Comparison of ENCODE assay signal across 19 cellular contexts in the genomic region with DNA sequence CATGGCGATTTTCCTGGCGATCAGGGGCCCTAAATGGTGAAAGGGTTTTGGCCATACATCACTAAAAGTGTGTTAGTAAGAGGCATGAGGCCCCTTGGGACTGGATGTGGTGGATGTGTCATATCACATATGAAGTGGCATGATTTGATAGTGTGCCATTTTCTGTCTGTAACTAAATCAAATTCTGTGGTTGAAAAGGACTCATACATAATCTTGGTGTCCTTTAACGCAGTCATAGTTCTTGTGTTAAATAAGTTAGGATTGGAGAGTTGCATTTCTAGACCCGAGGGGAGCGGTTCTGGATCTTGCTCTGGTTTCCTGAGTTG.
DNase-seq lines count a peak whose midpoint lies in the region; ATAC-seq lines count a peak whose summit lies in the region.
"Had no signal": no experiment of that assay in that cellular context is flagged by ENCODE, and none has a peak within 500 bp of the region (broad histone marks: within the 10 kb centered on the region; RNA-seq: fewer than 3 reads in every experiment).

No MANE protein-coding gene starts in this region.

- no peaks in the 10 kb centered on the region for H3K9me3 Mint-ChIP-seq in activated naive CD4-positive, alpha-beta T cell treated with anti-CD3 and anti-CD28 coated beads for 36 hours
- H3K9me3 Mint-ChIP-seq: effector memory CD8-positive, alpha-beta T cell had no signal

- H3K27me3 ChIP-seq in effector memory CD4-positive, alpha-beta T cell (replicated peaks; ENCODE audit: control insufficient read depth, insufficient read depth, low read length, poor library complexity, severe bottlenecking) = no peaks in the 10 kb centered on the region
- H3K27me3 ChIP-seq: adrenal gland, neutrophil, upper lobe of left lung had no signal

- CTCF ChIA-PET in activated naive CD4-positive, alpha-beta T cell treated with anti-CD3 and anti-CD28 coated beads for 36 hours (lab: Charles Lee) = no interaction called here

- no peak overlapping the region for H3K4me3 Mint-ChIP-seq in activated naive CD4-positive, alpha-beta T cell treated with anti-CD3 and anti-CD28 coated beads for 36 hours
- H3K4me3 Mint-ChIP-seq: effector memory CD8-positive, alpha-beta T cell had no signal

- H3K27ac ChIP-seq in effector memory CD4-positive, alpha-beta T cell (ENCODE audit: insufficient read depth, low read length, poor library complexity, severe bottlenecking) = no peak overlapping the region
- H3K27ac ChIP-seq: adrenal gland, neutrophil, RWPE1, upper lobe of left lung had no signal

- no peaks in the 10 kb centered on the region for H3K36me3 Mint-ChIP-seq in activated naive CD4-positive, alpha-beta T cell treated with anti-CD3 and anti-CD28 coated beads for 36 hours (ENCODE audit: low read depth)

- no peaks in the 10 kb centered on the region for H3K9me3 ChIP-seq in effector memory CD4-positive, alpha-beta T cell (ENCODE audit: control insufficient read depth, low read length)
- H3K9me3 ChIP-seq: adrenal gland, neutrophil, upper lobe of left lung had no signal

- no peaks in the 10 kb centered on the region for H3K4me1 ChIP-seq in effector memory CD4-positive, alpha-beta T cell (ENCODE audit: control insufficient read depth, insufficient read depth, low read length, poor library complexity, severe bottlenecking)
- H3K4me1 ChIP-seq: adrenal gland, upper lobe of left lung had no signal

- no peaks in the 10 kb centered on the region for H3K27me3 Mint-ChIP-seq in activated naive CD4-positive, alpha-beta T cell treated with anti-CD3 and anti-CD28 coated beads for 36 hours (ENCODE audit: low read depth)

- H3K4me1 Mint-ChIP-seq in activated naive CD4-positive, alpha-beta T cell treated with anti-CD3 and anti-CD28 coated beads for 36 hours (ENCODE audit: low read depth) = peaks cover 10% of the 10 kb centered on the region

- no peaks in the 10 kb centered on the region for H3K36me3 ChIP-seq in effector memory CD4-positive, alpha-beta T cell (ENCODE audit: control insufficient read depth, insufficient read depth, low read length)
- H3K36me3 ChIP-seq: adrenal gland, neutrophil, upper lobe of left lung had no signal

- peak; percentile 82 for ATAC-seq in HG02981 (IDR thresholded peaks at IDR 0.05; ENCODE audit: unreplicated experiment)
- peak; percentile 83 for ATAC-seq in stimulated activated naive CD8-positive, alpha-beta T cell treated with anti-CD3 and anti-CD28 coated beads, Interleukin-15, Interleukin-2, amounts not matched to agents 100 U/mL and 50 U/mL, for 24 hours
- ATAC-seq in GM21737 (IDR thresholded peaks at IDR 0.05; ENCODE audit: unreplicated experiment) = no peak
- ATAC-seq: effector memory CD8-positive, alpha-beta T cell had no signal

- H3K27ac Mint-ChIP-seq in activated naive CD4-positive, alpha-beta T cell treated with anti-CD3 and anti-CD28 coated beads for 36 hours = no peak overlapping the region
- H3K27ac Mint-ChIP-seq: effector memory CD8-positive, alpha-beta T cell had no signal

- intact Hi-C loops in activated naive CD4-positive, alpha-beta T cell treated with anti-CD3 and anti-CD28 coated beads for 36 hours (cut with micrococcal nuclease) = loop anchor here (5.0 kb wide), 1 partner anchor 42 kb away; no protein-coding TSS in a partner anchor

- H3K4me3 ChIP-seq in effector memory CD4-positive, alpha-beta T cell (ENCODE audit: insufficient read depth, low read depth, low read length, poor library complexity, severe bottlenecking) = no peak overlapping the region
- H3K4me3 ChIP-seq: adrenal gland, upper lobe of left lung had no signal

- DNase-seq in activated naive CD4-positive, alpha-beta T cell treated with anti-CD3 and anti-CD28 coated beads for 36 hours = peak; percentile 14
- DNase-seq in activated naive CD4-positive, alpha-beta T cell treated with Interleukin-2 at 50 U/mL for 16 hours = no peak
- DNase-seq in RPMI7951 (ENCODE audit: low read depth) (peak; percentile 2), iPS-NIHi7 (ENCODE audit: extremely low spot score) (no peak)
- DNase-seq in stimulated activated naive CD8-positive, alpha-beta T cell treated with anti-CD3 and anti-CD28 coated beads, Interleukin-15, Interleukin-2, amounts not matched to agents 100 U/mL and 50 U/mL, for 24 hours = peak; percentile 6
- no peak for DNase-seq in effector memory CD4-positive, alpha-beta T cell
- DNase-seq: adrenal gland; central memory CD4-positive, alpha-beta T cell; COR-L47; effector memory CD8-positive, alpha-beta T cell; MM.1S; NCI-H2107; NCI-H82; T-helper 1 cell; upper lobe of left lung had no signal

Comparison
In these comparisons a context has a peak if more than half of its experiments do, and no peak if none do; other contexts are left out.
1. DNase-seq: peak in activated naive CD4-positive, alpha-beta T cell treated with anti-CD3 and anti-CD28 coated beads for 36 hours (single experiment), RPMI7951 (single experiment) and stimulated activated naive CD8-positive, alpha-beta T cell treated with anti-CD3 and anti-CD28 coated beads, Interleukin-15, Interleukin-2, amounts not matched to agents 100 U/mL and 50 U/mL, for 24 hours (single experiment); none in activated naive CD4-positive, alpha-beta T cell treated with Interleukin-2 at 50 U/mL for 16 hours (single experiment), effector memory CD4-positive, alpha-beta T cell (0 of 3) and iPS-NIHi7 (single experiment).